Comparison of ENCODE assay signal across 7 cellular contexts in the genomic region with DNA sequence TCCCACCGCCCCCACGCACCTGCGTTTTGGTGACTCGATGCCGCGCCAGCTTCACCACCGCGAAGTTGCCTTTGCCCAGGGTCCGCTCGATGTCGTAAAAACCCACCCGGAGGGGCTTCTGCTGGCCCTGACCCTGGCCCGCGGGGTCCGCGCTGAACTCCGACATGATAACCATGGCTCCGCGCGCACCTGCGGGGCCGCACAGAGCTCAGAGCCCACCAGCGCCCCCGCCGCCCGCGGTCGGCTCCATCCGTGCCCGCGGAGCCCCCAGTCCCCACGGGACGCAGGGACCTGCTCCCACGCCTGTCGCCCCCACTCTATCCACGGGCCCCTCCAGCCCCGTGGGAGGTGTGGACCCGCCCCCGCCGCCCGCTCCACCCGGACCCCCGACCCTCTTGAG. TPM values are rescaled to one million over a fixed set of nuclear protein-coding genes. Genes with fewer than 3 reads are reported as not detected.
DNase-seq lines count a peak whose midpoint lies in the region; ATAC-seq, FAIRE-seq and TF ChIP-seq lines count a peak whose summit lies in the region.
"Not testable (repeated sequence)": the region's sequence is repeated elsewhere in the genome, so short reads cannot be mapped to it uniquely, and the experiment has no call there.

No MANE protein-coding gene starts in this region.

- TF ChIP-seq EP300 in A549 (IDR thresholded peaks at IDR 0.05); GM12878 (IDR thresholded peaks at IDR 0.05; ENCODE audit: borderline replicate concordance in 1 of 2, control insufficient read depth in 1 of 2, low read depth in 2 of 2, low read length in 2 of 2); HepG2 (IDR thresholded peaks at IDR 0.05; ENCODE audit: low read depth in 2 of 2, low read length in 2 of 2); HepG2 (CRISPR knock-in tag; IDR thresholded peaks at IDR 0.05; ENCODE audit: borderline replicate concordance): not testable (repeated sequence)

- DNase-seq in A549 (ENCODE audit: low read depth in 1 of 2, low spot score in 1 of 2); GM23338 (ENCODE audit: low spot score); GM12878 (ENCODE audit: low read depth, low spot score); left ventricle myocardium superior; HepG2 (ENCODE audit: low spot score); naive B cell: not testable (repeated sequence)

- not testable (repeated sequence) for FAIRE-seq in A549 (lab: Jason Lieb, UNC); GM12878 (lab: Jason Lieb, UNC); HepG2 (lab: Jason Lieb, UNC)

- H3K79me2 ChIP-seq in GM23338 (replicated peaks; ENCODE audit: insufficient read depth); GM12878 (ENCODE audit: control insufficient read depth, insufficient read depth, low read length); HepG2 (ENCODE audit: insufficient read depth, low read length): not testable (repeated sequence)

- H2AFZ ChIP-seq in GM23338; GM12878 (ENCODE audit: control insufficient read depth, low read depth, low read length); HepG2 (ENCODE audit: low read length): not testable (repeated sequence)

- not testable (repeated sequence) for TF ChIP-seq RAD21 in A549 (conservative IDR thresholded peaks at IDR 0.05 in 1 of 2, IDR thresholded peaks at IDR 0.05 in 1 of 2); GM12878 (IDR thresholded peaks at IDR 0.05; ENCODE audit: insufficient read depth, low read depth, low read length); HepG2 (CRISPR knock-in tag; IDR thresholded peaks at IDR 0.05)

- not testable (repeated sequence) for H3K4me3 Mint-ChIP-seq in GM23338, naive B cell

- not testable (repeated sequence) for H4K20me1 ChIP-seq in GM23338 (replicated peaks; ENCODE audit: insufficient read depth); GM12878 (ENCODE audit: control insufficient read depth, insufficient read depth); HepG2 (ENCODE audit: insufficient read depth, low read length)

- SMC1A ChIA-PET in GM12878 (lab: Charles Lee; ENCODE audit: uncharacterized antibody, unreplicated experiment) = not testable (repeated sequence)

- BruUV-seq in GM12878 (replicated peaks; lab: Mats Ljungman, UMichigan); HepG2 (replicated peaks; lab: Mats Ljungman, UMichigan): not testable (repeated sequence)

- not testable (repeated sequence) for H3K9me3 Mint-ChIP-seq in GM23338, naive B cell

- in situ Hi-C loops in GM12878 (cut with MboI); HepG2 (cut with HindIII; ENCODE audit: extremely low pct_ligation_motif_present, low pct_unique_long_range_greater_than_20kb): not testable (repeated sequence)

- not testable (repeated sequence) for H3K4me2 ChIP-seq in A549; GM23338; GM12878 (ENCODE audit: control insufficient read depth, insufficient read depth); HepG2 (ENCODE audit: low read depth, low read length)

- CTCF ChIA-PET in A549 (lab: Yijun Ruan, JAX); GM12878 (lab: Yijun Ruan, JAX); HepG2 (lab: Yijun Ruan, JAX; ENCODE audit: low intra/inter-chr PET ratio, low total read pairs): not testable (repeated sequence)

- H3K4me1 Mint-ChIP-seq in GM23338, naive B cell: not testable (repeated sequence)

- not testable (repeated sequence) for H3K27ac ChIP-seq in A549; GM23338 (ENCODE audit: low read depth); GM12878 (ENCODE audit: control insufficient read depth, insufficient read depth); HepG2 (ENCODE audit: extremely low read length, insufficient read depth, low read length)

- POLR2A ChIA-PET in A549 (lab: Yijun Ruan, JAX); GM12878 (lab: Charles Lee); HepG2 (lab: Yijun Ruan, JAX): not testable (repeated sequence)

- H3K4me1 ChIP-seq in A549; GM23338 (ENCODE audit: insufficient read depth); GM12878 (ENCODE audit: control insufficient read depth, insufficient read depth, low read length); HepG2 (ENCODE audit: insufficient read depth, low read length): not testable (repeated sequence)

- not testable (repeated sequence) for H3K4me3 ChIP-seq in A549; GM23338; GM12878; HepG2 (replicated peaks in 1 of 3; ENCODE audit: insufficient read depth in 1 of 3, low read depth in 2 of 3, low read length in 3 of 3)

- H3K9me3 ChIP-seq in A549; GM12878 (replicated peaks; ENCODE audit: control insufficient read depth, insufficient read depth, low read length); HepG2 (ENCODE audit: low read length): not testable (repeated sequence)

- not testable (repeated sequence) for H3K36me3 Mint-ChIP-seq in GM23338 (ENCODE audit: low read depth); naive B cell

- not testable (repeated sequence) for H3K27ac Mint-ChIP-seq in GM23338, naive B cell

- not testable (repeated sequence) for H3K36me3 ChIP-seq in GM23338 (ENCODE audit: insufficient read depth); GM12878 (ENCODE audit: control insufficient read depth in 2 of 2, insufficient read depth in 2 of 2, low read length in 1 of 2); HepG2 (replicated peaks in 1 of 2; ENCODE audit: control insufficient read depth in 1 of 2, insufficient read depth in 2 of 2, low read length in 2 of 2)

- no CpG with 5 or more reads among the region's 43 CpGs for whole genome bisulfite sequencing in A549 (ENCODE audit: missing lambda C conversion rate)
- WGBS in GM12878 (ENCODE audit: insufficient coverage, insufficient replicate concordance, low lambda C conversion rate, missing lambda C conversion rate) = no CpG with 5 or more reads among the region's 43 CpGs
- no CpG with 5 or more reads among the region's 43 CpGs for WGBS in HepG2 (ENCODE audit: low lambda C conversion rate)

- ATAC-seq in A549 = peak; percentile 36 to 61
- peak; percentile 33 for ATAC-seq in GM23338
- peak; percentile 38; the same call in 2 of the 3 replicates for ATAC-seq in SK-N-SH treated with all-trans-retinoic acid at 6 μM for 48 hours
- ATAC-seq in GM12878 = peak; percentile 49
- ATAC-seq in left ventricle myocardium superior = peak; percentile 3
- ATAC-seq in HepG2 = peak; percentile 52
- ATAC-seq in naive B cell (ENCODE audit: low read depth in 2 of 2) = peak; percentile 9 to 11

- H3K9ac ChIP-seq in GM12878 (ENCODE audit: control insufficient read depth, insufficient read depth, low read length); HepG2 (ENCODE audit: insufficient read depth, low read depth, low read length): not testable (repeated sequence)

- not testable (repeated sequence) for TF ChIP-seq CTCF in A549 (IDR thresholded peaks at IDR 0.05); GM23338 (conservative IDR thresholded peaks at IDR 0.05; ENCODE audit: low read depth in 2 of 2); GM12878 (IDR thresholded peaks at IDR 0.05 in 2 of 3, conservative IDR thresholded peaks at IDR 0.05 in 1 of 3; ENCODE audit: control insufficient read depth in 2 of 3, extremely low read depth in 1 of 3, insufficient read depth in 1 of 3, low read depth in 3 of 3, low read length in 3 of 3); HepG2 (CRISPR knock-in tag; IDR thresholded peaks at IDR 0.05)

- not testable (repeated sequence) for H3F3A ChIP-seq in GM23338 (replicated peaks; ENCODE audit: low read depth)

- not testable (repeated sequence) for TF ChIP-seq POLR2A in A549 (IDR thresholded peaks at IDR 0.05; ENCODE audit: low read length); GM12878 (IDR thresholded peaks at IDR 0.05; ENCODE audit: low read depth, low read length); HepG2 (IDR thresholded peaks at IDR 0.05; ENCODE audit: insufficient read depth in 1 of 2, low read depth in 2 of 2, low read length in 2 of 2)

- H3K27me3 Mint-ChIP-seq in GM23338 (ENCODE audit: insufficient read depth, low read depth, poor library complexity); naive B cell: not testable (repeated sequence)

- intact Hi-C loops in GM12878 (cut with micrococcal nuclease; ENCODE audit: unreplicated experiment); left ventricle myocardium superior (cut with micrococcal nuclease); HepG2 (cut with micrococcal nuclease; ENCODE audit: unreplicated experiment): not testable (repeated sequence)

- not testable (repeated sequence) for H3K9me2 ChIP-seq in GM23338 (ENCODE audit: insufficient read depth)

- RAD21 ChIA-PET in GM12878 (lab: Charles Lee; ENCODE audit: unreplicated experiment) = not testable (repeated sequence)

- not testable (repeated sequence) for H3K27me3 ChIP-seq in GM23338 (ENCODE audit: insufficient read depth); GM12878 (replicated peaks in 1 of 2; ENCODE audit: control insufficient read depth in 2 of 2, insufficient read depth in 2 of 2, low read length in 1 of 2); HepG2 (ENCODE audit: control insufficient read depth in 1 of 2, insufficient read depth in 2 of 2, low read length in 2 of 2)

RNA-seq across cellular contexts. Expression of a gene that starts 0.9 kb away (rescaled TPM):
- polyA plus RNA-seq in A549 (2011; rRNA removed) (57.5 and 74.0 TPM in 2 replicates), A549 (2017; fragmentation: RNase III; extraction: RNeasy Plus Mini Kit Qiagen cat#74134 plus additional on column Dnase treatment) (12.2 to 17.7 TPM (median 14.0 TPM) in 3 replicates), GM23338 (2016; fragmentation: Nextera tagmentation; extraction: Ambion mirVana) (0.14 and 0.31 TPM in 2 replicates), GM12878 (2011; rRNA removed) (3.1 and 3.6 TPM in 2 replicates), GM12878 (2014; fragmentation: Illumina TruSeq; extraction: Trizol) (5.5 and 8.3 TPM in 2 replicates), GM12878 (2014; fragmentation: Nextera tagmentation; extraction: Ambion mirVana) (under 1 TPM; 0.03 to 0.05 TPM), GM12878 (2014; rRNA removed) (0.96 and 2.8 TPM in 2 replicates), GM12878 (2016; fragmentation: Nextera tagmentation; extraction: Ambion mirVana) (not detected), HepG2 (2011; rRNA removed) (11.8 and 14.5 TPM in 2 replicates), naive B cell (ENCODE audit: low read depth in 6 of 6) (1 to 10 TPM; 2.1 to 6.6 (median 3.8) TPM)
- 10.4 and 12.1 TPM in 2 replicates for polyA plus RNA-seq in A549 (2012; cell fraction: cytosol; rRNA removed)
- 25.5 and 33.0 TPM in 2 replicates for polyA plus RNA-seq in A549 (2012; cell fraction: nucleus; rRNA removed)
- polyA minus RNA-seq in A549 (2011; rRNA and poly(A)+ RNA removed) = 63.4 and 75.0 TPM in 2 replicates
- total RNA-seq in GM23338 (2014; rRNA removed; shearing (Covaris generic)) = 1.1 and 13.8 TPM in 2 replicates
- 10.5 and 12.9 TPM in 2 replicates for total RNA-seq in GM12878 (2013; cell fraction: nucleolus; rRNA removed)
- total RNA-seq in GM12878 (2014; rRNA removed) (0.16 and 0.40 TPM in 2 replicates), GM12878 (2014; rRNA removed; fragmentation: Illumina TruSeq; extraction: Trizol) (0.83 and 1.5 TPM in 2 replicates), GM12878 (2021) (7.0 and 7.3 TPM in 2 replicates), left ventricle myocardium superior (8.0 TPM), HepG2 (2016; rRNA removed; fragmentation: Illumina TruSeq; extraction: Trizol) (4.5 and 5.2 TPM in 2 replicates)
- 0.75 TPM for polyA plus RNA-seq in GM12878 (2011; ENCODE audit: low read depth)
- 0.33 and 1.8 TPM in 2 replicates for polyA plus RNA-seq in GM12878 (2011; cell fraction: cytosol; rRNA removed)
- 1.8 and 2.6 TPM in 2 replicates for polyA plus RNA-seq in GM12878 (2011; cell fraction: nucleus; rRNA removed)
- 0.56 and 1.9 TPM in 2 replicates for polyA plus RNA-seq in GM12878 (2012)
- polyA minus RNA-seq in GM12878 (2011; rRNA and poly(A)+ RNA removed) = 1.5 and 2.9 TPM in 2 replicates
- 5.5 and 7.7 TPM in 2 replicates for polyA minus RNA-seq in GM12878 (2011; cell fraction: cytosol; rRNA and poly(A)+ RNA removed)
- polyA minus RNA-seq in GM12878 (2011; cell fraction: nucleus; rRNA and poly(A)+ RNA removed) = 1.8 and 6.9 TPM in 2 replicates
- total RNA-seq in HepG2 (2016; cell fraction: cytosol; rRNA removed; fragmentation: Illumina TruSeq; extraction: Trizol; ENCODE audit: low read depth) = 0.71 and 1.2 TPM in 2 replicates
- total RNA-seq in HepG2 (2016; cell fraction: insoluble cytoplasmic fraction; rRNA removed; fragmentation: Illumina TruSeq; extraction: Trizol) = 2.8 and 6.2 TPM in 2 replicates
- 1.0 and 1.7 TPM in 2 replicates for total RNA-seq in HepG2 (2016; cell fraction: membrane; rRNA removed; fragmentation: Illumina TruSeq; extraction: Trizol)
- total RNA-seq in HepG2 (2016; cell fraction: nucleus; rRNA removed; fragmentation: Illumina TruSeq; extraction: Trizol) = 8.3 and 8.9 TPM in 2 replicates
- polyA plus RNA-seq in HepG2 (2011; cell fraction: cytosol; rRNA removed) = 2.2 and 3.7 TPM in 2 replicates
- 16.5 and 19.0 TPM in 2 replicates for polyA plus RNA-seq in HepG2 (2011; cell fraction: nucleus; rRNA removed)
- 13.7 and 16.8 TPM in 2 replicates for polyA plus RNA-seq in HepG2 (2012)
- 0.21 and 0.24 TPM in 2 replicates for polyA plus RNA-seq in HepG2 (2016; cell fraction: cytosol; fragmentation: Illumina TruSeq; extraction: Trizol; ENCODE audit: low read depth)
- 1.5 and 2.8 TPM in 2 replicates for polyA plus RNA-seq in HepG2 (2016; cell fraction: insoluble cytoplasmic fraction; fragmentation: Illumina TruSeq; extraction: Trizol; ENCODE audit: low read depth)
- 0.62 and 0.91 TPM in 2 replicates for polyA plus RNA-seq in HepG2 (2016; cell fraction: membrane; fragmentation: Illumina TruSeq; extraction: Trizol; ENCODE audit: low read depth)
- polyA plus RNA-seq in HepG2 (2016; cell fraction: nucleus; fragmentation: Illumina TruSeq; extraction: Trizol; ENCODE audit: insufficient read depth, low read depth) = 20.9 and 35.5 TPM in 2 replicates
- polyA minus RNA-seq in HepG2 (2011; rRNA and poly(A)+ RNA removed; ENCODE audit: low replicate concordance) = 12.8 and 71.6 TPM in 2 replicates
- 14.9 and 19.3 TPM in 2 replicates for polyA minus RNA-seq in HepG2 (2011; cell fraction: cytosol; rRNA and poly(A)+ RNA removed)
- 15.5 and 29.5 TPM in 2 replicates for polyA minus RNA-seq in HepG2 (2011; cell fraction: nucleus; rRNA and poly(A)+ RNA removed)
